ENCODE assay signal across 21 cellular contexts in the genomic region with DNA sequence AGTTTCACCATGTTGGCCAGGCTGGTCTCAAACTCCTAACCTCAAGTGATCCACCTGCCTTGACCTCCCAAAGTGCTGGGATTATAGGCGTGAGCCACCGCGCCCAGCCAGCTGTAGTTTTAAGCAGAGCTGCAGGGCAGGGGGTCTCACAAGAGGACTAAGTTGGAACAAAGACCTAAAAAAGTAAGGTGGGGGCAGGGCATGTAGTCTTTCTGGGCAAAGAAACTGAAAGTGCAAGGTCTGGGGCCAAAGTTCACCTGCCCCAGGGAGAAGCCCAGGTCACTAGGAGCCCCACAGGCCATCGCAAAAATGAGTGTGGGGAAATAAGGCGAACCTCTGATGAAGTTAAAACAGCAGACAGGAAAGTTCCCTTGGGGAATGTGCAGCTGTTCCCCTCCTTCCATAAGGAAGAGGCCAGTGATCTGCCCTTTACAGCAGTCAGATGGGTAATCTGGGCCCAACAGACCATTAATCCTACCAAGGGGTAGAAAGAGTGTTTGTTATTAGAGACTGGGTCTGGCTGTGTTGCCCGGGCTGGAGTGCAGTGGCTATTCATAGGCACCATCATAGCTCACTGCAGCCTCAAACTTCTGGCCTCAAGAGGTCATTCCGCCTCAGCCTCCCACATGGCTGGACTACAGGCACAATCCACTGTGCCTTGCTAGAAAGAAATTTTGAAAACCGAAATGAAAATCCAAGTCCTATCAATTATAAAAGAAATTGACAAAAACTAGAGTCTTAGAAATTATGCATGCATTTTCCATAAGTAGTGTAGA. TPM values are rescaled to one million over a fixed set of nuclear protein-coding genes. Genes with fewer than 3 reads are reported as not detected.
A peak's percentile ranks its signal among the peaks of the same experiment; 100 is the strongest.
DNase-seq lines count a peak whose midpoint lies in the region; ATAC-seq, FAIRE-seq and TF ChIP-seq lines count a peak whose summit lies in the region.
"Had no signal": no experiment of that assay in that cellular context is flagged by ENCODE, and none has a peak within 500 bp of the region (broad histone marks: within the 10 kb centered on the region; RNA-seq: fewer than 3 reads in every experiment).

No MANE protein-coding gene starts in this region.

- CTCF ChIA-PET in CD4-positive, alpha-beta memory T cell (lab: Charles Lee; ENCODE audit: partially characterized antibody), result interaction anchor here (0.6 kb wide), 1 partner anchor 976 kb away, joined by 3 read pairs; no protein-coding TSS in a partner anchor

- no peak overlapping the region for H3K4me3 ChIP-seq in kidney (ENCODE audit: low read length in 2 of 2)
- no peak overlapping the region for H3K4me3 ChIP-seq in CD4-positive, alpha-beta memory T cell (ENCODE audit: low read length in 2 of 2)
- H3K4me3 ChIP-seq: testis had no signal

- no peaks in the 10 kb centered on the region for H3K36me3 ChIP-seq in kidney (ENCODE audit: control insufficient read depth in 1 of 2, insufficient read depth in 2 of 2, low read length in 2 of 2)
- H3K36me3 ChIP-seq in CD4-positive, alpha-beta memory T cell (ENCODE audit: insufficient read depth, low read length), result no peaks in the 10 kb centered on the region
- H3K36me3 ChIP-seq: neutrophil had no signal

- H3K9me3 ChIP-seq in T-helper 17 cell (ENCODE audit: control insufficient read depth, low read length, poor library complexity, severe bottlenecking), result no peaks in the 10 kb centered on the region
- no peaks in the 10 kb centered on the region for H3K9me3 ChIP-seq in kidney (ENCODE audit: control insufficient read depth in 1 of 2, low read length in 2 of 2)
- no peaks in the 10 kb centered on the region for H3K9me3 ChIP-seq in CD4-positive, alpha-beta memory T cell (ENCODE audit: control insufficient read depth in 1 of 2, low read length in 2 of 2)
- H3K9me3 ChIP-seq: neutrophil, testis had no signal

- peaks cover 9% of the 10 kb centered on the region for H3K9me3 Mint-ChIP-seq in natural killer cell treated with Interleukin-12 subunit alpha and Interleukin-12 subunit beta and Interleukin-15 and Interleukin-18, amount 100 ng/mL, for 72 hours
- H3K9me3 Mint-ChIP-seq in natural killer cell, result peaks cover 0 to 2% of the 10 kb centered on the region in 2 donors
- peaks cover 0 to 11% (median 4%) of the 10 kb centered on the region in 8 donors for H3K9me3 Mint-ChIP-seq in CD4-positive, alpha-beta memory T cell

- peaks cover 34% of the 10 kb centered on the region for H3K36me3 Mint-ChIP-seq in natural killer cell treated with Interleukin-12 subunit alpha and Interleukin-12 subunit beta and Interleukin-15 and Interleukin-18, amount 100 ng/mL, for 72 hours
- H3K36me3 Mint-ChIP-seq in natural killer cell (peaks cover 9% of the 10 kb centered on the region), T-helper 17 cell (ENCODE audit: low read depth) (no peaks in the 10 kb centered on the region)
- peaks cover 31 to 40% of the 10 kb centered on the region in 2 donors for H3K36me3 Mint-ChIP-seq in CD4-positive, alpha-beta memory T cell

- ATAC-seq in natural killer cell treated with Interleukin-12 subunit alpha and Interleukin-12 subunit beta and Interleukin-15 and Interleukin-18, amount 100 ng/mL, for 72 hours, result no peak
- ATAC-seq in natural killer cell (no peak), T-helper 17 cell (no peak)
- ATAC-seq: sciatic nerve, SK-N-SH treated with all-trans-retinoic acid at 6 μM for 48 hours had no signal

- H3K9ac ChIP-seq in kidney (ENCODE audit: low read length in 2 of 2), result no peak overlapping the region

- H3K4me1 Mint-ChIP-seq in natural killer cell treated with Interleukin-12 subunit alpha and Interleukin-12 subunit beta and Interleukin-15 and Interleukin-18, amount 100 ng/mL, for 72 hours (ENCODE audit: low read depth in 2 of 2), result peaks cover 37 to 47% of the 10 kb centered on the region in 2 donors
- H3K4me1 Mint-ChIP-seq in natural killer cell (peaks cover 24 to 28% of the 10 kb centered on the region in 2 donors), T-helper 17 cell (peaks cover 22% of the 10 kb centered on the region)
- H3K4me1 Mint-ChIP-seq in CD4-positive, alpha-beta memory T cell, result peaks cover 29 to 74% (median 52%) of the 10 kb centered on the region in 4 donors

- no peak for DNase-seq in natural killer cell treated with Interleukin-12 subunit alpha and Interleukin-12 subunit beta and Interleukin-15 and Interleukin-18, amount 100 ng/mL, for 72 hours (ENCODE audit: low spot score)
- no peak for DNase-seq in natural killer cell
- DNase-seq in T-helper 17 cell, result no peak
- no peak for DNase-seq in kidney
- no peak for DNase-seq in NAMALWA (ENCODE audit: low spot score)
- no peak for DNase-seq in CD4-positive, alpha-beta memory T cell
- DNase-seq in HuH-7.5 (ENCODE audit: low spot score), result no peak
- no peak for DNase-seq in DMS53 (lab: John Stamatoyannopoulos, UW)
- DNase-seq: activated CD4-positive, alpha-beta T cell treated with anti-CD3 and anti-CD28 coated beads, Interleukin-2, amount 50 U/mL, for 4 hours; DMS153; erythroblast; MM.1S; NCI-H1694 treated with DMSO at 0.1 percent for 48 hours; NCI-H446; testis had no signal

- FAIRE-seq in kidney (lab: Jason Lieb, UNC), result no peak
- FAIRE-seq: HTR-8/SVneo, TTC549 had no signal

- POLR2A ChIA-PET in CD4-positive, alpha-beta memory T cell (lab: Charles Lee; ENCODE audit: partially characterized antibody), result no interaction called here

- peaks cover 0 to 2% of the 10 kb centered on the region in 2 donors for H3K27me3 Mint-ChIP-seq in natural killer cell treated with Interleukin-12 subunit alpha and Interleukin-12 subunit beta and Interleukin-15 and Interleukin-18, amount 100 ng/mL, for 72 hours
- H3K27me3 Mint-ChIP-seq in natural killer cell (ENCODE audit: low read depth in 2 of 2), result no peaks in the 10 kb centered on the region
- H3K27me3 Mint-ChIP-seq in T-helper 17 cell, result no peaks in the 10 kb centered on the region
- H3K27me3 Mint-ChIP-seq in CD4-positive, alpha-beta memory T cell, result no peaks in the 10 kb centered on the region
- H3K27me3 Mint-ChIP-seq: memory B cell had no signal

- intact Hi-C loops in natural killer cell (cut with micrococcal nuclease), result loop anchor here (5.0 to 10.0 kb wide), 2 partner anchors 139 to 159 kb away; a partner anchor contains a TSS
- intact Hi-C loops in kidney (cut with DNase I), result no loop called here
- intact Hi-C loops in CD4-positive, alpha-beta memory T cell (cut with micrococcal nuclease), result loop anchor here (5.0 kb wide), 2 partner anchors 371 to 976 kb away; a partner anchor contains a TSS

- peak overlapping the region; percentile 17 to 38 for H3K27ac ChIP-seq in kidney (ENCODE audit: low read depth in 2 of 2, low read length in 2 of 2)
- no peak overlapping the region for H3K27ac ChIP-seq in CD4-positive, alpha-beta memory T cell (ENCODE audit: low read depth, low read length)
- H3K27ac ChIP-seq: neutrophil, testis had no signal

- no peaks in the 10 kb centered on the region for H3K27me3 ChIP-seq in CD4-positive, alpha-beta memory T cell (ENCODE audit: insufficient read depth, low read length)
- H3K27me3 ChIP-seq: testis had no signal

- peak overlapping the region; percentile 23 to 38 for H3K27ac Mint-ChIP-seq in natural killer cell treated with Interleukin-12 subunit alpha and Interleukin-12 subunit beta and Interleukin-15 and Interleukin-18, amount 100 ng/mL, for 72 hours
- no peak overlapping the region for H3K27ac Mint-ChIP-seq in natural killer cell
- H3K27ac Mint-ChIP-seq in T-helper 17 cell, result peak overlapping the region; percentile 14
- peak overlapping the region in 2 of 7 donors; percentile 54 to 59 for H3K27ac Mint-ChIP-seq in CD4-positive, alpha-beta memory T cell
- H3K27ac Mint-ChIP-seq: memory B cell had no signal

- H3K4me3 Mint-ChIP-seq in natural killer cell treated with Interleukin-12 subunit alpha and Interleukin-12 subunit beta and Interleukin-15 and Interleukin-18, amount 100 ng/mL, for 72 hours, result peak overlapping the region; percentile 94
- H3K4me3 Mint-ChIP-seq in natural killer cell (no peak overlapping the region), T-helper 17 cell (no peak overlapping the region)
- no peak overlapping the region for H3K4me3 Mint-ChIP-seq in CD4-positive, alpha-beta memory T cell
- H3K4me3 Mint-ChIP-seq: memory B cell had no signal

- peaks cover 15 to 16% of the 10 kb centered on the region in 2 donors for H3K4me1 ChIP-seq in kidney (ENCODE audit: control insufficient read depth in 1 of 2, insufficient read depth in 1 of 2, low read depth in 1 of 2, low read length in 2 of 2)
- peaks cover 46% of the 10 kb centered on the region for H3K4me1 ChIP-seq in CD4-positive, alpha-beta memory T cell (ENCODE audit: insufficient read depth, low read length)

- TF ChIP-seq CTCF in natural killer cell (IDR thresholded peaks at IDR 0.05) (no peak), kidney (IDR thresholded peaks at IDR 0.05; ENCODE audit: borderline replicate concordance, extremely low read depth, insufficient read depth) (no peak)

RNA-seq across cellular contexts. Expression of a gene that starts 2.8 kb away (rescaled TPM):
- total RNA-seq in natural killer cell treated with Interleukin-12 subunit alpha and Interleukin-12 subunit beta and Interleukin-15 and Interleukin-18, amount 100 ng/mL, for 72 hours, result 10 to 100 TPM; 46.5 to 99.5 TPM
- total RNA-seq in natural killer cell, result 10 to 100 TPM; 16.3 to 24.6 (median 20.1) TPM
- 10 to 100 TPM; 15.9 to 17.8 TPM for total RNA-seq in T-helper 17 cell
- 18.3 TPM for total RNA-seq in kidney
- polyA plus RNA-seq in kidney (ENCODE audit: insufficient read depth, low read depth, low replicate concordance), result 21.9 TPM
- 10 to 100 TPM; 35.9 to 37.9 TPM for total RNA-seq in CD4-positive, alpha-beta memory T cell
- 10 to 100 TPM; 17.7 to 18.9 TPM for polyA plus RNA-seq in CD4-positive, alpha-beta memory T cell

RNA-seq across cellular contexts. Expression of a gene that starts 36.5 kb away (rescaled TPM):
- under 1 TPM in 1 of 2 donors, not detected in 1; 0.19 TPM for total RNA-seq in natural killer cell treated with Interleukin-12 subunit alpha and Interleukin-12 subunit beta and Interleukin-15 and Interleukin-18, amount 100 ng/mL, for 72 hours
- total RNA-seq in natural killer cell, result not detected
- under 1 TPM in 1 of 2 donors, not detected in 1; 0.05 TPM for total RNA-seq in T-helper 17 cell
- 2.7 TPM for total RNA-seq in kidney
- polyA plus RNA-seq in kidney (ENCODE audit: insufficient read depth, low read depth, low replicate concordance), result 0.28 TPM
- total RNA-seq in CD4-positive, alpha-beta memory T cell, result under 1 TPM; 0.28 to 0.41 TPM
- not detected for polyA plus RNA-seq in CD4-positive, alpha-beta memory T cell
- total RNA-seq: sciatic nerve had no signal

Comparison
In these comparisons a context has a peak if more than half of its experiments do, and no peak if none do; other contexts are left out.
1. H3K27ac Mint-ChIP-seq: peak in natural killer cell treated with Interleukin-12 subunit alpha and Interleukin-12 subunit beta and Interleukin-15 and Interleukin-18, amount 100 ng/mL, for 72 hours (2 of 2) and T-helper 17 cell (single experiment); none in natural killer cell (0 of 2).